In the genomic region with DNA sequence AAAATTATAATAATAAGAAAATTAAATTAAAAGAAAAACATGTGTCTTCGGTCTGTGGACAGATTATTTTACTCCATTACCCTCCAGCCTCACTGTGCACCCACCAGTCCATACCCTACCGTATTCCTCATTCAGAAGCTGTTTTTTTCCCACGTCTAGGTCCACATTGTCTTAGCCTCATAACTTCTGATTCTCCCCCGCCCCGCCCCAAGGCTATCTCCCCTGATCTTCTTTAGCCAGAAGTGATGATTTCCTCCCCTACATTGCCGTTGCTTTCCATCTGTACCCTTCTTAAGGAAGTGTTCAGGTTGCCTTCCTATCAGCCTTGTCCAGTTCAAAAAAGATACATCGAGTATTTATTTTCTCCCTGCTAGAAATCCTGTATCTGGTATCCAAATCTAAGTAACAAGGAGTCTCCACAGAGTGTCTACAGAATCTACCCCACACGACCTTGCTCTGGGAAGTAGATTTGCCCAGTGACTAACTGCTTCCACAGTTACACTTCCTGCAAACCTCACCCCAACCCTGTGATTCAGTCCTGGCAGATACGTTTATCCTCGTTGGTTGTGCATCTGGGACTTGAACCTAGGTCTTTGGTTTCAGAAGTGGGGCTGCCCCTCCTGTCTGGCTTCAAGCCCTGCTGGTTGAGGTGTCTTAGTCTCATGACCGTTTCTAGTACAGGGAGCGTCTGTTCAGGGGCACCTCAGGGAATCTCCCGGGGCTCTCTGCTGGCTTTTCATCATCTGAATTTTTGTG, we compare ENCODE assay signal across 19 cellular contexts.
DNase-seq lines count a peak whose midpoint lies in the region; ATAC-seq and TF ChIP-seq lines count a peak whose summit lies in the region.
"Had no signal": no experiment of that assay in that cellular context is flagged by ENCODE, and none has a peak within 500 bp of the region (broad histone marks: within the 10 kb centered on the region; RNA-seq: fewer than 3 reads in every experiment).

No MANE protein-coding gene starts in this region.

- H2AK5ac ChIP-seq in IMR-90 (ENCODE audit: low read depth, low read length): peak overlapping the region; percentile 49; the same call in 1 of the 2 replicates
- no peak overlapping the region for H2AK5ac ChIP-seq in mesenchymal stem cell (ENCODE audit: low read length, severe bottlenecking)

- H3K9me3 ChIP-seq in IMR-90 (ENCODE audit: control insufficient read depth, insufficient read depth, low read length) (no peaks in the 10 kb centered on the region), mesenchymal stem cell (ENCODE audit: control insufficient read depth, low read length) (no peaks in the 10 kb centered on the region)
- H3K9me3 ChIP-seq: BLaER1 treated with 17β-estradiol and CSF1 and Interleukin-3, amounts not matched to agents 10 nM and 100 nM; body of pancreas; psoas muscle had no signal

- no peaks in the 10 kb centered on the region for H3K9me3 Mint-ChIP-seq in activated T-cell treated with anti-CD3 and anti-CD28 coated beads, Interleukin-2, amount 50 U/mL, for 24 hours
- H3K9me3 Mint-ChIP-seq: naive thymus-derived CD8-positive, alpha-beta T cell; WTC11 had no signal

- H3K14ac ChIP-seq in IMR-90 (replicated peaks; ENCODE audit: low read depth, low read length) (no peak overlapping the region), mesenchymal stem cell (ENCODE audit: low read length in 2 of 2) (no peak overlapping the region)

- H3K4me2 ChIP-seq in IMR-90 (ENCODE audit: low read depth, low read length) (no peak overlapping the region), mesenchymal stem cell (ENCODE audit: low read length, poor library complexity, severe bottlenecking) (no peak overlapping the region)
- H3K4me2 ChIP-seq: BLaER1 treated with 17β-estradiol and CSF1 and Interleukin-3, amounts not matched to agents 10 nM and 100 nM had no signal

- H4K91ac ChIP-seq in IMR-90 (ENCODE audit: insufficient read depth, low read depth, low read length) (0 out of 2 replicates have a peak overlapping the region, but pooled peaks have one; percentile 10), mesenchymal stem cell (ENCODE audit: low read length) (no peak overlapping the region)

- no peak overlapping the region for H2AK9ac ChIP-seq in IMR-90 (replicated peaks; ENCODE audit: low read depth, low read length, poor library complexity)

- no peak overlapping the region for H3K4me3 Mint-ChIP-seq in activated T-cell treated with anti-CD3 and anti-CD28 coated beads, Interleukin-2, amount 50 U/mL, for 24 hours
- H3K4me3 Mint-ChIP-seq: activated CD8-positive, alpha-beta memory T cell treated with anti-CD3 and anti-CD28 coated beads, Interleukin-2, amount 10 ng/mL, durations not matched to agents 7 days and 5 days; naive thymus-derived CD8-positive, alpha-beta T cell; WTC11 had no signal

- TF ChIP-seq RAD21 in IMR-90 (IDR thresholded peaks at IDR 0.05; ENCODE audit: low read length): no peak

- no peak overlapping the region for H2BK12ac ChIP-seq in mesenchymal stem cell (ENCODE audit: low read length in 2 of 2)

- peak overlapping the region; percentile 53; the same call in 1 of the 2 replicates for H3K18ac ChIP-seq in IMR-90 (ENCODE audit: low read depth, low read length)
- peak overlapping the region in 1 of 2 experiments; percentile 58 for H3K18ac ChIP-seq in mesenchymal stem cell (ENCODE audit: low read depth in 1 of 2, low read length in 2 of 2)

- H3K27ac ChIP-seq in IMR-90 (ENCODE audit: insufficient read depth, low read length) (no peak overlapping the region; the same call in 1 of the 2 replicates), mesenchymal stem cell (ENCODE audit: low read length, poor library complexity, severe bottlenecking) (no peak overlapping the region)
- H3K27ac ChIP-seq: BLaER1 treated with 17β-estradiol and CSF1 and Interleukin-3, amounts not matched to agents 10 nM and 100 nM; body of pancreas; psoas muscle had no signal

- peak overlapping the region; percentile 64; the same call in 1 of the 3 replicates for H2BK15ac ChIP-seq in IMR-90 (ENCODE audit: low read depth, low read length)
- no peak overlapping the region for H2BK15ac ChIP-seq in mesenchymal stem cell (ENCODE audit: low read depth, poor library complexity, severe bottlenecking)

- DNase-seq in Daoy (ENCODE audit: low read depth) (peak; percentile 56), IMR-90 (peak; percentile 91), choroid plexus epithelial cell (ENCODE audit: low read depth) (peak; percentile 77), mesenchymal stem cell (peak; percentile 15), cerebellar nuclear complex (lab: John Stamatoyannopoulos, UW) (no peak)
- no peak for DNase-seq in activated T-cell treated with anti-CD3 and anti-CD28 coated beads, Interleukin-2, amount 50 U/mL, for 24 hours
- DNase-seq: activated CD8-positive, alpha-beta memory T cell treated with anti-CD3 and anti-CD28 coated beads, Interleukin-2, amount 10 ng/mL, durations not matched to agents 7 days and 5 days; activated gamma-delta T cell treated with Interleukin-2 at 50 U/mL for 16 hours; body of pancreas; naive thymus-derived CD8-positive, alpha-beta T cell; NCI-H1930; psoas muscle; stimulated activated CD4-positive, alpha-beta T cell treated with anti-CD3 and anti-CD28 coated beads, Interleukin-15, amount 100 ng/mL, for 24 hours had no signal

- H2BK5ac ChIP-seq in IMR-90 (ENCODE audit: low read depth, low read length, poor library complexity, severe bottlenecking) (peak overlapping the region; percentile 15), mesenchymal stem cell (ENCODE audit: low read depth, low read length, poor library complexity, severe bottlenecking) (no peak overlapping the region)

- no peak overlapping the region for H3K4me3 ChIP-seq in IMR-90 (ENCODE audit: insufficient read depth, low read depth, low read length)
- no peak overlapping the region for H3K4me3 ChIP-seq in choroid plexus epithelial cell (ENCODE audit: low read depth, low read length)
- no peak overlapping the region for H3K4me3 ChIP-seq in mesenchymal stem cell (ENCODE audit: insufficient read depth in 1 of 2, low read depth in 1 of 2, low read length in 2 of 2)
- H3K4me3 ChIP-seq: BLaER1 treated with 17β-estradiol and CSF1 and Interleukin-3, amounts not matched to agents 10 nM and 100 nM; body of pancreas; lung; psoas muscle had no signal

- 92% methylated on average over 2 of the region's 13 CpGs; no CpG with 5 or more reads in 1 of the 2 experiments for WGBS in IMR-90 (ENCODE audit: extremely low coverage in 2 of 2, insufficient read length in 1 of 2), 2 experiments
- WGBS in mesenchymal stem cell: 79% methylated on average over 13 of the region's 13 CpGs

- no TSS peak for BruUV-seq in IMR-90 (replicated peaks; lab: Mats Ljungman, UMichigan)

- H2AFZ ChIP-seq in IMR-90 (replicated peaks; ENCODE audit: low read length, poor library complexity): peak overlapping the region; percentile 69
- H2AFZ ChIP-seq in mesenchymal stem cell (ENCODE audit: low read depth, low read length): no peak overlapping the region

- H2BK20ac ChIP-seq in IMR-90 (ENCODE audit: low read depth, low read length): peak overlapping the region; percentile 17

- H3K27me3 ChIP-seq in IMR-90 (ENCODE audit: control insufficient read depth, insufficient read depth, low read length): no peaks in the 10 kb centered on the region
- no peaks in the 10 kb centered on the region for H3K27me3 ChIP-seq in mesenchymal stem cell (ENCODE audit: control insufficient read depth in 1 of 2, insufficient read depth in 1 of 2, low read length in 2 of 2)
- H3K27me3 ChIP-seq: BLaER1 treated with 17β-estradiol and CSF1 and Interleukin-3, amounts not matched to agents 10 nM and 100 nM; body of pancreas had no signal

- no peak overlapping the region for H3K23ac ChIP-seq in IMR-90 (ENCODE audit: low read depth, low read length)
- H3K23ac ChIP-seq in mesenchymal stem cell (ENCODE audit: low read length in 2 of 2): no peak overlapping the region

- CTCF ChIA-PET in IMR-90 (lab: Yijun Ruan, JAX): no interaction called here

- H3K79me1 ChIP-seq in IMR-90 (ENCODE audit: low read depth in 1 of 2, low read length in 2 of 2): no peaks in the 10 kb centered on the region
- H3K79me1 ChIP-seq in mesenchymal stem cell (replicated peaks; ENCODE audit: low read length, poor library complexity, severe bottlenecking): no peaks in the 10 kb centered on the region

- intact Hi-C loops in IMR-90 (cut with micrococcal nuclease): no loop called here

- peak overlapping the region; percentile 50 to 51 for H4K8ac ChIP-seq in IMR-90 (ENCODE audit: low read depth in 2 of 2, low read length in 2 of 2)
- H4K8ac ChIP-seq in mesenchymal stem cell (ENCODE audit: low read length): peak overlapping the region; percentile 73

- H3K9ac ChIP-seq in IMR-90 (ENCODE audit: low read depth, low read length) (no peak overlapping the region), mesenchymal stem cell (ENCODE audit: low read length) (no peak overlapping the region)
- H3K9ac ChIP-seq: BLaER1 treated with 17β-estradiol and CSF1 and Interleukin-3, amounts not matched to agents 10 nM and 100 nM had no signal

- in situ Hi-C loops in IMR-90 (cut with MboI; ENCODE audit: low sequenced_read_pairs): no loop called here

- peak overlapping the region; percentile 81; the same call in 1 of the 2 replicates for H4K5ac ChIP-seq in IMR-90 (ENCODE audit: low read depth, low read length)

- dilution Hi-C loops in IMR-90 (cut with HindIII; ENCODE audit: low sequenced_read_pairs, unreplicated experiment): no loop called here

- H3K27ac Mint-ChIP-seq in activated T-cell treated with anti-CD3 and anti-CD28 coated beads, Interleukin-2, amount 50 U/mL, for 24 hours: no peak overlapping the region
- H3K27ac Mint-ChIP-seq: activated CD8-positive, alpha-beta memory T cell treated with anti-CD3 and anti-CD28 coated beads, Interleukin-2, amount 10 ng/mL, durations not matched to agents 7 days and 5 days; WTC11 had no signal

- no peak for TF ChIP-seq POLR2A in IMR-90 (IDR thresholded peaks at IDR 0.05; ENCODE audit: low read depth, low read length)

- no peak overlapping the region for H3K56ac ChIP-seq in IMR-90 (ENCODE audit: extremely low read depth, insufficient read depth, low read length)

- H2BK120ac ChIP-seq in IMR-90 (ENCODE audit: low read depth, low read length) (peak overlapping the region; percentile 55; the same call in 1 of the 2 replicates), mesenchymal stem cell (ENCODE audit: low read depth, low read length) (no peak overlapping the region)

- H3K4me1 ChIP-seq in IMR-90 (ENCODE audit: control insufficient read depth, insufficient read depth, low read length): peaks cover 9% of the 10 kb centered on the region
- H3K4me1 ChIP-seq in mesenchymal stem cell (ENCODE audit: control insufficient read depth, insufficient read depth, low read depth, low read length): peaks cover 14% of the 10 kb centered on the region
- H3K4me1 ChIP-seq: BLaER1 treated with 17β-estradiol and CSF1 and Interleukin-3, amounts not matched to agents 10 nM and 100 nM; body of pancreas; psoas muscle had no signal

- no peaks in the 10 kb centered on the region for H3K9me1 ChIP-seq in IMR-90 (ENCODE audit: insufficient read depth, low read length)

- H3K4ac ChIP-seq in IMR-90 (ENCODE audit: low read depth, low read length): peak overlapping the region; percentile 60; the same call in 1 of the 2 replicates
- no peak overlapping the region for H3K4ac ChIP-seq in mesenchymal stem cell (ENCODE audit: low read depth in 1 of 2, low read length in 2 of 2)

- no peaks in the 10 kb centered on the region for H4K20me1 ChIP-seq in IMR-90 (ENCODE audit: insufficient read depth, low read length)
- H4K20me1 ChIP-seq: BLaER1 treated with 17β-estradiol and CSF1 and Interleukin-3, amounts not matched to agents 10 nM and 100 nM had no signal

- H3K4me1 Mint-ChIP-seq in activated T-cell treated with anti-CD3 and anti-CD28 coated beads, Interleukin-2, amount 50 U/mL, for 24 hours (ENCODE audit: low read depth): no peaks in the 10 kb centered on the region
- H3K4me1 Mint-ChIP-seq: activated CD8-positive, alpha-beta memory T cell treated with anti-CD3 and anti-CD28 coated beads, Interleukin-2, amount 10 ng/mL, durations not matched to agents 7 days and 5 days; naive thymus-derived CD8-positive, alpha-beta T cell had no signal

- H3K27me3 Mint-ChIP-seq in activated T-cell treated with anti-CD3 and anti-CD28 coated beads, Interleukin-2, amount 50 U/mL, for 24 hours: peaks cover 18% of the 10 kb centered on the region
- H3K27me3 Mint-ChIP-seq: activated CD8-positive, alpha-beta memory T cell treated with anti-CD3 and anti-CD28 coated beads, Interleukin-2, amount 10 ng/mL, durations not matched to agents 7 days and 5 days had no signal

- ATAC-seq in IMR-90 (ENCODE audit: low read depth) (peak; percentile 73), GM19455 (IDR thresholded peaks at IDR 0.05; ENCODE audit: unreplicated experiment) (no peak), HG02840 (IDR thresholded peaks at IDR 0.05; ENCODE audit: low FRiP score, unreplicated experiment) (no peak)
- ATAC-seq: activated CD8-positive, alpha-beta memory T cell treated with anti-CD3 and anti-CD28 coated beads, Interleukin-2, amount 10 ng/mL, durations not matched to agents 7 days and 5 days; body of pancreas; naive thymus-derived CD8-positive, alpha-beta T cell; Panc1; psoas muscle; WTC11 had no signal

- no peaks in the 10 kb centered on the region for H3K36me3 Mint-ChIP-seq in activated T-cell treated with anti-CD3 and anti-CD28 coated beads, Interleukin-2, amount 50 U/mL, for 24 hours (ENCODE audit: low read depth)
- H3K36me3 Mint-ChIP-seq: activated CD8-positive, alpha-beta memory T cell treated with anti-CD3 and anti-CD28 coated beads, Interleukin-2, amount 10 ng/mL, durations not matched to agents 7 days and 5 days; naive thymus-derived CD8-positive, alpha-beta T cell; WTC11 had no signal

- TF ChIP-seq CTCF in IMR-90 (conservative IDR thresholded peaks at IDR 0.05; ENCODE audit: low read depth, low read length) (no peak), choroid plexus epithelial cell (conservative IDR thresholded peaks at IDR 0.05; ENCODE audit: low read depth, low read length) (no peak)

- POLR2A ChIA-PET in IMR-90 (lab: Charles Lee; ENCODE audit: unreplicated experiment): no interaction called here

- H3K36me3 ChIP-seq in IMR-90 (ENCODE audit: control insufficient read depth, insufficient read depth, low read length): no peaks in the 10 kb centered on the region
- H3K36me3 ChIP-seq in mesenchymal stem cell (ENCODE audit: control insufficient read depth in 1 of 2, insufficient read depth in 2 of 2, low read depth in 1 of 2, low read length in 2 of 2): no peaks in the 10 kb centered on the region
- H3K36me3 ChIP-seq: BLaER1 treated with 17β-estradiol and CSF1 and Interleukin-3, amounts not matched to agents 10 nM and 100 nM had no signal

Comparison
In these comparisons a context has a peak if more than half of its experiments do, and no peak if none do; other contexts are left out.
1. DNase-seq: peak in Daoy (single experiment), IMR-90 (single experiment), choroid plexus epithelial cell (single experiment) and mesenchymal stem cell (single experiment); none in cerebellar nuclear complex (0 of 2) and activated T-cell treated with anti-CD3 and anti-CD28 coated beads, Interleukin-2, amount 50 U/mL, for 24 hours (single experiment).